19 cellular contexts compared by ENCODE assay signal in the genomic region with DNA sequence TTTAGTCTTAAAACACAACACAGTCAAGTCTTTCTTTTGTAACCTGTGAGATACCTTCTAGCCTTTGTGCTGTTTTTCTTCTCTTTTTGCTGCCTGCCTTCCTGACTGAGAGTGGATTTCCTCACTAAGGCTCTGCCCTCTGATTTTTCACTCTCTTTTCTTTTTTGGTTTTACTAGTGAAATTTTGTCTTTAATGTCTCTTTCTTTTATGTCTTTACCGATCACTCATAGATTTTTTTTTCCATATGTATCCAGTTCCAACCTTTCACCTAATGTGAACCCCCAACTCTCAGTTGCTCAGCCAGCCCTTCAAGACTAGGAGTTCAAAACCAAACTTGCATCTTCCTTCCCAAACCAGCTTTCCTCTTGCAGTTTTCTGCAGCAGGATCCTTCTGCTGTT. TPM values are rescaled to one million over a fixed set of nuclear protein-coding genes. Genes with fewer than 3 reads are reported as not detected.
DNase-seq lines count a peak whose midpoint lies in the region; ATAC-seq, FAIRE-seq and TF ChIP-seq lines count a peak whose summit lies in the region.
"Had no signal": no experiment of that assay in that cellular context is flagged by ENCODE, and none has a peak within 500 bp of the region (broad histone marks: within the 10 kb centered on the region; RNA-seq: fewer than 3 reads in every experiment).

No MANE protein-coding gene starts in this region.

- H3K9me3 Mint-ChIP-seq in activated naive CD4-positive, alpha-beta T cell treated with anti-CD3 and anti-CD28 coated beads for 36 hours: no peaks in the 10 kb centered on the region
- H3K9me3 Mint-ChIP-seq in activated CD4-positive, alpha-beta memory T cell treated with anti-CD3 and anti-CD28 coated beads, Interleukin-2, amount 10 ng/mL, durations not matched to agents 7 days and 5 days: no peaks in the 10 kb centered on the region
- no peaks in the 10 kb centered on the region for H3K9me3 Mint-ChIP-seq in natural killer cell

- intact Hi-C loops in activated naive CD4-positive, alpha-beta T cell treated with anti-CD3 and anti-CD28 coated beads for 36 hours (cut with micrococcal nuclease): loop anchor here (5.0 kb wide), 1 partner anchor 423 kb away; no protein-coding TSS in a partner anchor
- intact Hi-C loops in natural killer cell (cut with micrococcal nuclease): no loop called here
- intact Hi-C loops in thyroid gland (cut with DNase I): no loop called here

- peak overlapping the region; percentile 48 for H3K27ac Mint-ChIP-seq in activated naive CD4-positive, alpha-beta T cell treated with anti-CD3 and anti-CD28 coated beads for 36 hours
- peak overlapping the region; percentile 38 for H3K27ac Mint-ChIP-seq in activated CD4-positive, alpha-beta memory T cell treated with anti-CD3 and anti-CD28 coated beads, Interleukin-2, amount 10 ng/mL, durations not matched to agents 7 days and 5 days
- peak overlapping the region; percentile 2 to 18 for H3K27ac Mint-ChIP-seq in natural killer cell
- H3K27ac Mint-ChIP-seq: activated naive CD8-positive, alpha-beta T cell had no signal

- H3K27me3 Mint-ChIP-seq in activated naive CD4-positive, alpha-beta T cell treated with anti-CD3 and anti-CD28 coated beads for 36 hours (ENCODE audit: low read depth): no peaks in the 10 kb centered on the region
- no peaks in the 10 kb centered on the region for H3K27me3 Mint-ChIP-seq in activated CD4-positive, alpha-beta memory T cell treated with anti-CD3 and anti-CD28 coated beads, Interleukin-2, amount 10 ng/mL, durations not matched to agents 7 days and 5 days
- no peaks in the 10 kb centered on the region for H3K27me3 Mint-ChIP-seq in natural killer cell (ENCODE audit: low read depth in 2 of 2)
- H3K27me3 Mint-ChIP-seq: activated naive CD8-positive, alpha-beta T cell had no signal

- peaks cover 47% of the 10 kb centered on the region for H3K4me1 Mint-ChIP-seq in activated naive CD4-positive, alpha-beta T cell treated with anti-CD3 and anti-CD28 coated beads for 36 hours (ENCODE audit: low read depth)
- peaks cover 66% of the 10 kb centered on the region for H3K4me1 Mint-ChIP-seq in activated CD4-positive, alpha-beta memory T cell treated with anti-CD3 and anti-CD28 coated beads, Interleukin-2, amount 10 ng/mL, durations not matched to agents 7 days and 5 days
- H3K4me1 Mint-ChIP-seq in natural killer cell: peaks cover 21 to 24% of the 10 kb centered on the region in 2 donors

- CTCF ChIA-PET in activated naive CD4-positive, alpha-beta T cell treated with anti-CD3 and anti-CD28 coated beads for 36 hours (lab: Charles Lee): no interaction called here
- CTCF ChIA-PET in activated CD4-positive, alpha-beta memory T cell treated with anti-CD3 and anti-CD28 coated beads, Interleukin-2, amount 10 ng/mL, durations not matched to agents 7 days and 5 days (lab: Charles Lee): no interaction called here

- POLR2A ChIA-PET in activated CD4-positive, alpha-beta memory T cell treated with anti-CD3 and anti-CD28 coated beads, Interleukin-2, amount 10 ng/mL, durations not matched to agents 7 days and 5 days (lab: Charles Lee): interaction anchor here (1.0 kb wide), 1 partner anchor 13 kb away, joined by 3 read pairs; no protein-coding TSS in a partner anchor

- H3K27me3 ChIP-seq in thyroid gland: no peaks in the 10 kb centered on the region

- no peak overlapping the region for H3K4me3 ChIP-seq in thyroid gland (replicated peaks in 1 of 3)

- H3K4me3 Mint-ChIP-seq in activated naive CD4-positive, alpha-beta T cell treated with anti-CD3 and anti-CD28 coated beads for 36 hours: no peak overlapping the region
- H3K4me3 Mint-ChIP-seq in activated CD4-positive, alpha-beta memory T cell treated with anti-CD3 and anti-CD28 coated beads, Interleukin-2, amount 10 ng/mL, durations not matched to agents 7 days and 5 days: no peak overlapping the region
- no peak overlapping the region for H3K4me3 Mint-ChIP-seq in natural killer cell
- H3K4me3 Mint-ChIP-seq: activated naive CD8-positive, alpha-beta T cell had no signal

- no peak for DNase-seq in activated naive CD4-positive, alpha-beta T cell treated with anti-CD3 and anti-CD28 coated beads for 36 hours
- no peak for DNase-seq in activated naive CD4-positive, alpha-beta T cell (lab: John Stamatoyannopoulos, UW)
- DNase-seq in GM19239 (ENCODE audit: insufficient read length, low spot score) (no peak), natural killer cell (no peak), thyroid gland (no peak), ACHN (no peak), NCI-H82 treated with DMSO at 0.1 percent for 48 hours (lab: John Stamatoyannopoulos, UW; ENCODE audit: unreplicated experiment) (no peak)
- DNase-seq in activated CD4-positive, alpha-beta memory T cell treated with anti-CD3 and anti-CD28 coated beads, Interleukin-2, amount 10 ng/mL, durations not matched to agents 7 days and 5 days: no peak
- DNase-seq: activated CD4-positive, alpha-beta T cell treated with anti-CD3 and anti-CD28 coated beads, Interleukin-2, amount 50 U/mL, for 4 hours; activated T-cell treated with anti-CD3 and anti-CD28 coated beads for 4 hours; cerebellar nuclear complex; glutamatergic neuron; IMR-90; NCI-H1105 treated with DMSO at 0.1 percent for 48 hours; NCI-H2029 treated with DMSO at 0.1 percent for 48 hours; NCI-H2227 treated with DMSO at 0.1 percent for 48 hours; T-helper 9 cell had no signal

- no peak for ATAC-seq in natural killer cell

- no peaks in the 10 kb centered on the region for H3K9me3 ChIP-seq in thyroid gland

- in situ Hi-C loops in ACHN (cut with HindIII; ENCODE audit: low pct_ligation_motif_present, low pct_unique_long_range_greater_than_20kb, low sequenced_read_pairs): no loop called here

- TF ChIP-seq CTCF in natural killer cell (IDR thresholded peaks at IDR 0.05) (no peak), thyroid gland (IDR thresholded peaks at IDR 0.05) (no peak)

- H3K27ac ChIP-seq in thyroid gland: no peak overlapping the region
- H3K27ac ChIP-seq: RWPE1 had no signal

- peaks cover 0 to 14% of the 10 kb centered on the region in 2 donors for H3K36me3 ChIP-seq in thyroid gland

- peak; percentile 4 for FAIRE-seq in GM19239 (lab: Jason Lieb, UNC)

- 90 to 96% methylated on average over 1 of the region's 1 CpG for WGBS in thyroid gland, 2 donors

- TF ChIP-seq POLR2A in thyroid gland (IDR thresholded peaks at IDR 0.05): no peak

- peaks cover 40% of the 10 kb centered on the region for H3K36me3 Mint-ChIP-seq in activated naive CD4-positive, alpha-beta T cell treated with anti-CD3 and anti-CD28 coated beads for 36 hours (ENCODE audit: low read depth)
- peaks cover 62% of the 10 kb centered on the region for H3K36me3 Mint-ChIP-seq in activated CD4-positive, alpha-beta memory T cell treated with anti-CD3 and anti-CD28 coated beads, Interleukin-2, amount 10 ng/mL, durations not matched to agents 7 days and 5 days (ENCODE audit: low read depth)
- peaks cover 14% of the 10 kb centered on the region for H3K36me3 Mint-ChIP-seq in natural killer cell

- H3K4me1 ChIP-seq in thyroid gland: peaks cover 0 to under 1% of the 10 kb centered on the region in 2 donors

RNA-seq across cellular contexts. Expression of gene LGALS8, which starts 6.5 kb away (rescaled TPM):
- total RNA-seq in activated naive CD4-positive, alpha-beta T cell treated with anti-CD3 and anti-CD28 coated beads for 36 hours: 10 to 100 TPM; 78.6 to 89.4 TPM
- total RNA-seq in activated CD4-positive, alpha-beta memory T cell treated with anti-CD3 and anti-CD28 coated beads, Interleukin-2, amount 10 ng/mL, durations not matched to agents 7 days and 5 days: 100 to 1,000 TPM; 145 to 146 TPM
- total RNA-seq in natural killer cell: 100 to 1,000 TPM in 2 of 3 donors, 10 to 100 TPM in 1; 90.5 to 129 (median 114) TPM
- 10 to 100 TPM; 61.8 to 94.2 (median 79.2) TPM for total RNA-seq in thyroid gland
